ENCODE assay signal across 24 cellular contexts in the genomic region with DNA sequence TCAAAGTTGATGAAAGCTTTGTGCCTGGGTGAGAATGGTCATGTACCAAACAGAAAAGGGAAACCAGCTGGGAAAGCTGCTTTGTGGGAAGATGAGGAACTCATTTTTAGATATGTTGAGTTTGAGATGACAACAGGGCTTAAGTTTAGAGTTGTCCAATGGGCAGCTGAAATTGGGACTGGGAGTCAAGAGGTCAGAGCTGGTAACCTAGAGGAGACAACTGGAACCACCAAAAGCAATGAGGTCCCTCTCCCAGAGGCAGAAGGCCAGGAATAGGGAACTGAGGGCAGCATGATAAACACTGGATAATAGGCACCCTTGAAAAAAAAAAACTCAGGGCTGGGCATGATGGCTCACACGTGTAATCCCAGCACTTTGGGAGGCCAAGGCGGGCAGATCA. TPM values are rescaled to one million over a fixed set of nuclear protein-coding genes. Genes with fewer than 3 reads are reported as not detected.
DNase-seq lines count a peak whose midpoint lies in the region; ATAC-seq and TF ChIP-seq lines count a peak whose summit lies in the region.
"Had no signal": no experiment of that assay in that cellular context is flagged by ENCODE, and none has a peak within 500 bp of the region (broad histone marks: within the 10 kb centered on the region; RNA-seq: fewer than 3 reads in every experiment).

No MANE protein-coding gene starts in this region.

- intact Hi-C loops in MCF 10A (cut with micrococcal nuclease) (no loop called here), mammary epithelial cell (cut with micrococcal nuclease) (no loop called here), ascending aorta (cut with DNase I) (no loop called here), tibial artery (cut with DNase I; ENCODE audit: low total_unique reads) (no loop called here), ovary (cut with DNase I) (loop anchor here in 1 of 4 donors (10.0 kb wide), 1 partner anchor 172 kb away; no protein-coding TSS in a partner anchor)

- H3K36me3 Mint-ChIP-seq in MCF 10A (ENCODE audit: insufficient read depth, unreplicated experiment), result no peaks in the 10 kb centered on the region

- POLR2A ChIA-PET in MCF 10A (lab: Yijun Ruan, JAX), result interaction anchor here (0.6 to 0.9 kb wide), 2 partner anchors 22 to 87 kb away, joined by 3 read pairs; no protein-coding TSS in a partner anchor

- H3K4me1 ChIP-seq in mammary epithelial cell (ENCODE audit: insufficient read depth, low read length), result peaks cover 36% of the 10 kb centered on the region
- H3K4me1 ChIP-seq in ascending aorta, result peaks cover 16 to 52% of the 10 kb centered on the region in 2 donors
- H3K4me1 ChIP-seq in tibial artery, result peaks cover 4 to 84% (median 38%) of the 10 kb centered on the region in 4 donors
- no peaks in the 10 kb centered on the region for H3K4me1 ChIP-seq in Karpas-422 (ENCODE audit: low read length)
- H3K4me1 ChIP-seq in ovary (ENCODE audit: insufficient read depth), result peaks cover 11% of the 10 kb centered on the region

- H3K9me3 Mint-ChIP-seq in MCF 10A (ENCODE audit: unreplicated experiment), result no peaks in the 10 kb centered on the region
- H3K9me3 Mint-ChIP-seq: CD4-positive, alpha-beta T cell; HFFc6 had no signal

- H3K4me3 Mint-ChIP-seq in MCF 10A (ENCODE audit: unreplicated experiment), result no peak overlapping the region
- H3K4me3 Mint-ChIP-seq: CD4-positive, alpha-beta T cell; HFFc6 had no signal

- no peaks in the 10 kb centered on the region for H3K27me3 Mint-ChIP-seq in MCF 10A (ENCODE audit: insufficient read depth, unreplicated experiment)

- TF ChIP-seq CTCF in MCF 10A (IDR thresholded peaks at IDR 0.05; ENCODE audit: unreplicated experiment), result no peak
- TF ChIP-seq CTCF in mammary epithelial cell (conservative IDR thresholded peaks at IDR 0.05 in 1 of 2, IDR thresholded peaks at IDR 0.05 in 1 of 2; ENCODE audit: extremely low read depth in 1 of 2, insufficient read depth in 1 of 2, low read depth in 1 of 2, low read length in 2 of 2), result no peak
- no peak for TF ChIP-seq CTCF in ascending aorta (IDR thresholded peaks at IDR 0.05)
- TF ChIP-seq CTCF in tibial artery (IDR thresholded peaks at IDR 0.05), result no peak
- TF ChIP-seq CTCF in ovary (IDR thresholded peaks at IDR 0.05), result no peak

- peaks cover 42% of the 10 kb centered on the region for H3K4me1 Mint-ChIP-seq in MCF 10A (ENCODE audit: insufficient read depth, unreplicated experiment)

- no peak overlapping the region for H3K27ac ChIP-seq in mammary epithelial cell (ENCODE audit: insufficient read depth, low read depth, low read length)
- peak overlapping the region; percentile 95 to 97 for H3K27ac ChIP-seq in ascending aorta
- H3K27ac ChIP-seq in tibial artery, result peak overlapping the region; percentile 94 to 97
- no peak overlapping the region for H3K27ac ChIP-seq in Karpas-422 (ENCODE audit: low read length)
- H3K27ac ChIP-seq in ovary, result no peak overlapping the region
- H3K27ac ChIP-seq: 22Rv1, GM23248, SJSA1 had no signal

- no peak for DNase-seq in MCF 10A (ENCODE audit: unreplicated experiment)
- no peak for DNase-seq in mammary epithelial cell
- DNase-seq in ascending aorta (ENCODE audit: low spot score in 2 of 2), result no peak
- DNase-seq in mesenteric fat pad (ENCODE audit: low spot score), result peak; percentile 33
- no peak for DNase-seq in tibial artery
- no peak for DNase-seq in Karpas-422
- no peak for DNase-seq in ovary
- DNase-seq: ACHN; CD4-positive, alpha-beta T cell; GM23248; HFFc6; NCI-H1105; NCI-H1436 treated with DMSO at 0.1 percent for 48 hours; NCI-H1930; NCI-H2107; NCI-H524; NCI-H748 treated with DMSO at 0.1 percent for 48 hours; NK-92 treated with Interleukin-12 subunit alpha and Interleukin-12 subunit beta, amount 100 ng/mL, for 24 hours; Right ventricle myocardium superior; RPMI8226 had no signal

- in situ Hi-C loops in mammary epithelial cell (cut with MboI; ENCODE audit: low sequenced_read_pairs in 2 of 2), result no loop called here

- peak overlapping the region; percentile 47 for H3K27ac Mint-ChIP-seq in MCF 10A (ENCODE audit: low read depth, unreplicated experiment)
- H3K27ac Mint-ChIP-seq: CD4-positive, alpha-beta T cell had no signal

- TF ChIP-seq EP300 in ovary (IDR thresholded peaks at IDR 0.05), result no peak

- H3K27me3 ChIP-seq in mammary epithelial cell (ENCODE audit: insufficient read depth, low read length), result no peaks in the 10 kb centered on the region
- H3K27me3 ChIP-seq in ascending aorta, result no peaks in the 10 kb centered on the region
- no peaks in the 10 kb centered on the region for H3K27me3 ChIP-seq in tibial artery
- no peaks in the 10 kb centered on the region for H3K27me3 ChIP-seq in Karpas-422 (ENCODE audit: low read length)
- H3K27me3 ChIP-seq in ovary, result no peaks in the 10 kb centered on the region
- H3K27me3 ChIP-seq: SJSA1 had no signal

- no peaks in the 10 kb centered on the region for H3K9me2 ChIP-seq in Karpas-422 (replicated peaks; ENCODE audit: insufficient read depth, low read length)

- no peaks in the 10 kb centered on the region for H3K9me3 ChIP-seq in mammary epithelial cell (replicated peaks; ENCODE audit: insufficient read depth, low read length)
- H3K9me3 ChIP-seq in ascending aorta, result no peaks in the 10 kb centered on the region
- no peaks in the 10 kb centered on the region for H3K9me3 ChIP-seq in tibial artery
- H3K9me3 ChIP-seq in Karpas-422 (ENCODE audit: low read length), result no peaks in the 10 kb centered on the region
- no peaks in the 10 kb centered on the region for H3K9me3 ChIP-seq in ovary
- H3K9me3 ChIP-seq: HAP-1, SJSA1 had no signal

- dilution Hi-C loops in mammary epithelial cell (cut with HindIII; ENCODE audit: low sequenced_read_pairs), result loop anchor here (25.0 kb wide), 1 partner anchor 700 kb away; no protein-coding TSS in a partner anchor

- no peak overlapping the region for H2AFZ ChIP-seq in mammary epithelial cell (ENCODE audit: low read depth, low read length)
- no peak overlapping the region for H2AFZ ChIP-seq in Karpas-422 (ENCODE audit: low read length)
- H2AFZ ChIP-seq: GM23248 had no signal

- H4K20me1 ChIP-seq in mammary epithelial cell (ENCODE audit: insufficient read depth, low read length) (no peaks in the 10 kb centered on the region), Karpas-422 (ENCODE audit: insufficient read depth, low read depth, low read length) (no peaks in the 10 kb centered on the region)

- no peak for ATAC-seq in HG03342 (IDR thresholded peaks at IDR 0.05; ENCODE audit: unreplicated experiment)

- no peaks in the 10 kb centered on the region for H3K36me3 ChIP-seq in mammary epithelial cell (ENCODE audit: insufficient read depth, low read length)
- H3K36me3 ChIP-seq in ascending aorta, result no peaks in the 10 kb centered on the region
- no peaks in the 10 kb centered on the region for H3K36me3 ChIP-seq in tibial artery
- H3K36me3 ChIP-seq in Karpas-422 (ENCODE audit: insufficient read depth, low read length), result no peaks in the 10 kb centered on the region
- H3K36me3 ChIP-seq in ovary, result no peaks in the 10 kb centered on the region
- H3K36me3 ChIP-seq: HAP-1, SJSA1 had no signal

- CTCF ChIA-PET in MCF 10A (lab: Yijun Ruan, JAX), result interaction anchor here (0.9 to 2.3 kb wide), 6 partner anchors 9 to 691 kb away, joined by 3 to 9 read pairs (median 6); no protein-coding TSS in a partner anchor
- CTCF ChIA-PET in mammary epithelial cell (lab: Charles Lee; ENCODE audit: low non-redundant PET), result no interaction called here

- H3K4me3 ChIP-seq in mammary epithelial cell (replicated peaks in 1 of 3; ENCODE audit: insufficient read depth in 1 of 3, low read depth in 2 of 3, low read length in 3 of 3) (no peak overlapping the region), ascending aorta (no peak overlapping the region), tibial artery (no peak overlapping the region), Karpas-422 (ENCODE audit: low read length) (no peak overlapping the region), ovary (no peak overlapping the region)
- H3K4me3 ChIP-seq: GM23248, HAP-1, SJSA1 had no signal

- H3K79me2 ChIP-seq in mammary epithelial cell (ENCODE audit: insufficient read depth, low read length) (no peaks in the 10 kb centered on the region), Karpas-422 (ENCODE audit: low read length) (no peaks in the 10 kb centered on the region)

- 100% methylated on average over 2 of the region's 2 CpGs for WGBS in mammary epithelial cell (ENCODE audit: low coverage, missing lambda C conversion rate)
- WGBS in ovary, 3 donors, result 84 to 86% (median 85%) methylated on average over 2 of the region's 2 CpGs

- no peak overlapping the region for H3K4me2 ChIP-seq in mammary epithelial cell (ENCODE audit: insufficient read depth, low read depth, low read length)
- no peak overlapping the region for H3K4me2 ChIP-seq in Karpas-422 (ENCODE audit: low read depth, low read length, poor library complexity, severe bottlenecking)

- BruUV-seq in MCF 10A (replicated peaks; lab: Mats Ljungman, UMichigan) (no TSS peak), mammary epithelial cell (replicated peaks; lab: Mats Ljungman, UMichigan) (no TSS peak)

- TF ChIP-seq POLR2A in ovary (IDR thresholded peaks at IDR 0.05), result no peak

- no peak overlapping the region for H3K9ac ChIP-seq in mammary epithelial cell (ENCODE audit: insufficient read depth, low read length)
- no peak overlapping the region for H3K9ac ChIP-seq in Karpas-422 (ENCODE audit: low read length)
- H3K9ac ChIP-seq: GM23248 had no signal

RNA-seq across cellular contexts. Expression of gene SLC4A1AP, which starts 48.9 kb away (rescaled TPM):
- 24.3 and 27.2 TPM in 2 replicates for total RNA-seq in MCF 10A (2022)
- 10 to 100 TPM; 23.8 to 26.1 TPM for total RNA-seq in mammary epithelial cell
- polyA plus RNA-seq in mammary epithelial cell, result 10.9 TPM
- polyA minus RNA-seq in mammary epithelial cell, result 5.4 TPM
- 26.8 TPM for total RNA-seq in ascending aorta
- 18.0 TPM for total RNA-seq in mesenteric fat pad
- 19.8 and 30.1 TPM in 2 replicates for total RNA-seq in Karpas-422 (2014; rRNA removed; shearing (Covaris generic); ENCODE audit: low replicate concordance)
- 10 to 100 TPM; 15.0 to 19.2 (median 16.2) TPM for total RNA-seq in ovary
- polyA plus RNA-seq in ovary, result 10 to 100 TPM; 14.6 to 22.0 TPM

RNA-seq across cellular contexts. Expression of gene SUPT7L, which starts 49.1 kb away (rescaled TPM):
- total RNA-seq in MCF 10A (2022), result 36.4 and 40.8 TPM in 2 replicates
- 10 to 100 TPM; 31.2 to 46.2 TPM for total RNA-seq in mammary epithelial cell
- polyA plus RNA-seq in mammary epithelial cell, result 28.8 TPM
- polyA minus RNA-seq in mammary epithelial cell, result 13.9 TPM
- 6.1 TPM for total RNA-seq in ascending aorta
- total RNA-seq in mesenteric fat pad, result 28.1 TPM
- 27.9 and 47.9 TPM in 2 replicates for total RNA-seq in Karpas-422 (2014; rRNA removed; shearing (Covaris generic); ENCODE audit: low replicate concordance)
- 10 to 100 TPM; 20.4 to 29.2 (median 24.5) TPM for total RNA-seq in ovary
- 10 to 100 TPM; 22.1 to 37.7 TPM for polyA plus RNA-seq in ovary

RNA-seq across cellular contexts. Expression of gene MRPL33, which starts 59.0 kb away (rescaled TPM):
- total RNA-seq in MCF 10A (2022), result 204 and 233 TPM in 2 replicates
- 10 to 100 TPM; 40.2 to 83.6 TPM for total RNA-seq in mammary epithelial cell
- 61.7 TPM for polyA plus RNA-seq in mammary epithelial cell
- 1.9 TPM for polyA minus RNA-seq in mammary epithelial cell
- total RNA-seq in ascending aorta, result 3.4 TPM
- 71.1 TPM for total RNA-seq in mesenteric fat pad
- 54.9 and 112 TPM in 2 replicates for total RNA-seq in Karpas-422 (2014; rRNA removed; shearing (Covaris generic); ENCODE audit: low replicate concordance)
- total RNA-seq in ovary, result 100 to 1,000 TPM in 2 of 7 donors, 10 to 100 TPM in 5; 50.5 to 185 (median 62.4) TPM
- polyA plus RNA-seq in ovary, result 100 to 1,000 TPM; 141 to 246 TPM

Comparison
In these comparisons a context has a peak if more than half of its experiments do, and no peak if none do; other contexts are left out.
1. H3K27ac ChIP-seq: peak in ascending aorta (2 of 2) and tibial artery (2 of 2); none in mammary epithelial cell (single experiment), Karpas-422 (single experiment) and ovary (0 of 2).